Comparison of ENCODE assay signal across 1 cellular context in the genomic region with DNA sequence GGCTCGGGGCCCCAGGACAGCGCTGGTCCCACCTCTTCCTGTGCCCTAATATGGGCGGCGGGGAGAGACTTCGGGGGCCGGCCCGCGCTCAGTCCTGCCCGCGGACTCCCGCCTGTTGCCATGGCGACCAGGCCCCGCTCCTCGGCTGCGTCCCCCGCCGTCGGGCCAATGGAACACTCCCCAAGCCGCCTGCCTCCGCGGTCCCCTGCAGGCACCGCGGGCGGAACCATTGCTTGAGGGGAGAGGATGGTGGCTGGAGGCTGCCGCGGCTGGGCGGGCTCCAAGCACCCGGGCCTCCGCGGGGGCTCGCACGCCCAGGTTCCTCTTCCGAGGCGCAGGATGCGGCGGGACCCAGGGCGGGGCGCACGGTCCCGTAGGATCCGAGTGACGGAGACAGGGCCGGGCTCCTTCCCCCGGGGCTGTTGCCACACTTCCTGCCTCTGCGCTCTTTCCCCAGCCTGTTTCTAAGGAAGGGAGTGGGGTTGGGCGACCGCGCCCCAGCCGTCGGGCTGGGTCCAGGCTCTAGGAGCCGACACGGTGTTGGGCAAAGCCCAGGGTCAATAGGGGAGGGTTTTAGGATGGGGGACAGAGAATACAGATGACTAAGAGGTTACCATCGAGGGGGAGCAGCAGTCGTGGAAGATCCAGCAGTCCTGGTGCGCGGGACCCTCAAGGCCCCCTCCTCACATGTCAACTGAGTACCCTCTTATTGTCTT.
TF ChIP-seq lines count a peak whose summit lies in the region.

No MANE protein-coding gene starts in this region.

TF ChIP-seq in HEK293, 187 proteins besides CTCF, POLR2A, EP300 and RAD21 (continued from another document and continues in another):
- TF ChIP-seq, protein P1, sequence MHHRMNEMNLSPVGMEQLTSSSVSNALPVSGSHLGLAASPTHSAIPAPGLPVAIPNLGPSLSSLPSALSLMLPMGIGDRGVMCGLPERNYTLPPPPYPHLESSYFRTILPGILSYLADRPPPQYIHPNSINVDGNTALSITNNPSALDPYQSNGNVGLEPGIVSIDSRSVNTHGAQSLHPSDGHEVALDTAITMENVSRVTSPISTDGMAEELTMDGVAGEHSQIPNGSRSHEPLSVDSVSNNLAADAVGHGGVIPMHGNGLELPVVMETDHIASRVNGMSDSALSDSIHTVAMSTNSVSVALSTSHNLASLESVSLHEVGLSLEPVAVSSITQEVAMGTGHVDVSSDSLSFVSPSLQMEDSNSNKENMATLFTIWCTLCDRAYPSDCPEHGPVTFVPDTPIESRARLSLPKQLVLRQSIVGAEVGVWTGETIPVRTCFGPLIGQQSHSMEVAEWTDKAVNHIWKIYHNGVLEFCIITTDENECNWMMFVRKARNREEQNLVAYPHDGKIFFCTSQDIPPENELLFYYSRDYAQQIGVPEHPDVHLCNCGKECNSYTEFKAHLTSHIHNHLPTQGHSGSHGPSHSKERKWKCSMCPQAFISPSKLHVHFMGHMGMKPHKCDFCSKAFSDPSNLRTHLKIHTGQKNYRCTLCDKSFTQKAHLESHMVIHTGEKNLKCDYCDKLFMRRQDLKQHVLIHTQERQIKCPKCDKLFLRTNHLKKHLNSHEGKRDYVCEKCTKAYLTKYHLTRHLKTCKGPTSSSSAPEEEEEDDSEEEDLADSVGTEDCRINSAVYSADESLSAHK (tag by site-specific recombination; IDR thresholded peaks at IDR 0.05), result no peak
- no peak for TF ChIP-seq TRIM28 (IDR thresholded peaks at IDR 0.05; ENCODE audit: borderline replicate concordance, low read length)
- peak; percentile 100 for TF ChIP-seq ZBTB8A (tag by site-specific recombination; IDR thresholded peaks at IDR 0.05)
- peak; percentile 62; the same call in 1 of the 2 replicates for TF ChIP-seq ZNF639 (tag by site-specific recombination; IDR thresholded peaks at IDR 0.05)
- TF ChIP-seq ZNF416 (tag by site-specific recombination; IDR thresholded peaks at IDR 0.05), result no peak
- TF ChIP-seq ZNF19 (tag by site-specific recombination; IDR thresholded peaks at IDR 0.05; ENCODE audit: low read depth), result no peak
- no peak for TF ChIP-seq ZNF221 (tag by site-specific recombination; IDR thresholded peaks at IDR 0.05; ENCODE audit: borderline replicate concordance)
- peak; percentile 81 for TF ChIP-seq ZNF600 (tag by site-specific recombination; IDR thresholded peaks at IDR 0.05)
- TF ChIP-seq ZNF2 (tag by site-specific recombination; IDR thresholded peaks at IDR 0.05), result peak; percentile 89
- no peak for TF ChIP-seq ZNF37A (tag by site-specific recombination; IDR thresholded peaks at IDR 0.05)
- TF ChIP-seq, protein P2, sequence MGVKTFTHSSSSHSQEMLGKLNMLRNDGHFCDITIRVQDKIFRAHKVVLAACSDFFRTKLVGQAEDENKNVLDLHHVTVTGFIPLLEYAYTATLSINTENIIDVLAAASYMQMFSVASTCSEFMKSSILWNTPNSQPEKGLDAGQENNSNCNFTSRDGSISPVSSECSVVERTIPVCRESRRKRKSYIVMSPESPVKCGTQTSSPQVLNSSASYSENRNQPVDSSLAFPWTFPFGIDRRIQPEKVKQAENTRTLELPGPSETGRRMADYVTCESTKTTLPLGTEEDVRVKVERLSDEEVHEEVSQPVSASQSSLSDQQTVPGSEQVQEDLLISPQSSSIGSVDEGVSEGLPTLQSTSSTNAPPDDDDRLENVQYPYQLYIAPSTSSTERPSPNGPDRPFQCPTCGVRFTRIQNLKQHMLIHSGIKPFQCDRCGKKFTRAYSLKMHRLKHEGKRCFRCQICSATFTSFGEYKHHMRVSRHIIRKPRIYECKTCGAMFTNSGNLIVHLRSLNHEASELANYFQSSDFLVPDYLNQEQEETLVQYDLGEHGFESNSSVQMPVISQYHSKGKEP (tag by site-specific recombination; IDR thresholded peaks at IDR 0.05), result no peak; the same call in 1 of the 2 replicates
- TF ChIP-seq ZNF521 (tag by site-specific recombination; IDR thresholded peaks at IDR 0.05), result no peak
- no peak for TF ChIP-seq ZNF121 (tag by site-specific recombination; IDR thresholded peaks at IDR 0.05)
- TF ChIP-seq GLI4 (tag by site-specific recombination; IDR thresholded peaks at IDR 0.05), result no peak
- TF ChIP-seq ZNF670 (tag by site-specific recombination; IDR thresholded peaks at IDR 0.05; ENCODE audit: low read depth), result no peak
- peak; percentile 90 for TF ChIP-seq ZNF629 (tag by site-specific recombination; IDR thresholded peaks at IDR 0.05)
- peak; percentile 67; the same call in 1 of the 2 replicates for TF ChIP-seq ZNF394 (tag by site-specific recombination; IDR thresholded peaks at IDR 0.05; ENCODE audit: borderline replicate concordance)
- TF ChIP-seq KLF7 (tag by site-specific recombination; IDR thresholded peaks at IDR 0.05; ENCODE audit: borderline replicate concordance), result peak; percentile 91; the same call in 1 of the 2 replicates
- TF ChIP-seq KLF9 (tag by site-specific recombination; IDR thresholded peaks at IDR 0.05; ENCODE audit: low read depth), result peak; percentile 64
- TF ChIP-seq PRDM10 (tag by site-specific recombination; IDR thresholded peaks at IDR 0.05), result peak; percentile 100
- peak; percentile 67 for TF ChIP-seq ZNF501 (tag by site-specific recombination; IDR thresholded peaks at IDR 0.05)
- TF ChIP-seq, protein P3, sequence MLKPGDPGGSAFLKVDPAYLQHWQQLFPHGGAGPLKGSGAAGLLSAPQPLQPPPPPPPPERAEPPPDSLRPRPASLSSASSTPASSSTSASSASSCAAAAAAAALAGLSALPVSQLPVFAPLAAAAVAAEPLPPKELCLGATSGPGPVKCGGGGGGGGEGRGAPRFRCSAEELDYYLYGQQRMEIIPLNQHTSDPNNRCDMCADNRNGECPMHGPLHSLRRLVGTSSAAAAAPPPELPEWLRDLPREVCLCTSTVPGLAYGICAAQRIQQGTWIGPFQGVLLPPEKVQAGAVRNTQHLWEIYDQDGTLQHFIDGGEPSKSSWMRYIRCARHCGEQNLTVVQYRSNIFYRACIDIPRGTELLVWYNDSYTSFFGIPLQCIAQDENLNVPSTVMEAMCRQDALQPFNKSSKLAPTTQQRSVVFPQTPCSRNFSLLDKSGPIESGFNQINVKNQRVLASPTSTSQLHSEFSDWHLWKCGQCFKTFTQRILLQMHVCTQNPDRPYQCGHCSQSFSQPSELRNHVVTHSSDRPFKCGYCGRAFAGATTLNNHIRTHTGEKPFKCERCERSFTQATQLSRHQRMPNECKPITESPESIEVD (tag by site-specific recombination; IDR thresholded peaks at IDR 0.05), result no peak
- TF ChIP-seq, protein P4, sequence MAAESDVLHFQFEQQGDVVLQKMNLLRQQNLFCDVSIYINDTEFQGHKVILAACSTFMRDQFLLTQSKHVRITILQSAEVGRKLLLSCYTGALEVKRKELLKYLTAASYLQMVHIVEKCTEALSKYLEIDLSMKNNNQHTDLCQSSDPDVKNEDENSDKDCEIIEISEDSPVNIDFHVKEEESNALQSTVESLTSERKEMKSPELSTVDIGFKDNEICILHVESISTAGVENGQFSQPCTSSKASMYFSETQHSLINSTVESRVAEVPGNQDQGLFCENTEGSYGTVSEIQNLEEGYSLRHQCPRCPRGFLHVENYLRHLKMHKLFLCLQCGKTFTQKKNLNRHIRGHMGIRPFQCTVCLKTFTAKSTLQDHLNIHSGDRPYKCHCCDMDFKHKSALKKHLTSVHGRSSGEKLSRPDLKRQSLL (tag by site-specific recombination; IDR thresholded peaks at IDR 0.05), result no peak
- 0 out of 2 replicates have a peak, but pooled peaks have one; percentile 28 for TF ChIP-seq ZFP37 (tag by site-specific recombination; IDR thresholded peaks at IDR 0.05)
- peak; percentile 43; the same call in 1 of the 2 replicates for TF ChIP-seq ZFP69B (tag by site-specific recombination; IDR thresholded peaks at IDR 0.05)
- TF ChIP-seq ZNF398 (tag by site-specific recombination; IDR thresholded peaks at IDR 0.05), result peak; percentile 72
- TF ChIP-seq ZBTB7A (tag by site-specific recombination; IDR thresholded peaks at IDR 0.05; ENCODE audit: low read depth), result peak; percentile 86
- peak; percentile 93 for TF ChIP-seq SP7 (tag by site-specific recombination; IDR thresholded peaks at IDR 0.05)
- TF ChIP-seq ZBTB48 (tag by site-specific recombination; IDR thresholded peaks at IDR 0.05), result peak; percentile 41; the same call in 1 of the 2 replicates
- TF ChIP-seq, protein P5, sequence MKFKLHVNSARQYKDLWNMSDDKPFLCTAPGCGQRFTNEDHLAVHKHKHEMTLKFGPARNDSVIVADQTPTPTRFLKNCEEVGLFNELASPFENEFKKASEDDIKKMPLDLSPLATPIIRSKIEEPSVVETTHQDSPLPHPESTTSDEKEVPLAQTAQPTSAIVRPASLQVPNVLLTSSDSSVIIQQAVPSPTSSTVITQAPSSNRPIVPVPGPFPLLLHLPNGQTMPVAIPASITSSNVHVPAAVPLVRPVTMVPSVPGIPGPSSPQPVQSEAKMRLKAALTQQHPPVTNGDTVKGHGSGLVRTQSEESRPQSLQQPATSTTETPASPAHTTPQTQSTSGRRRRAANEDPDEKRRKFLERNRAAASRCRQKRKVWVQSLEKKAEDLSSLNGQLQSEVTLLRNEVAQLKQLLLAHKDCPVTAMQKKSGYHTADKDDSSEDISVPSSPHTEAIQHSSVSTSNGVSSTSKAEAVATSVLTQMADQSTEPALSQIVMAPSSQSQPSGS (tag by site-specific recombination; IDR thresholded peaks at IDR 0.05; ENCODE audit: low read depth), result no peak
- TF ChIP-seq ZNF777 (tag by site-specific recombination; IDR thresholded peaks at IDR 0.05; ENCODE audit: borderline replicate concordance), result peak; percentile 97
- no peak for TF ChIP-seq ZNF664 (tag by site-specific recombination; IDR thresholded peaks at IDR 0.05)
- peak; percentile 79 for TF ChIP-seq ZNF324 (tag by site-specific recombination; IDR thresholded peaks at IDR 0.05)
- TF ChIP-seq ZNF280C (tag by site-specific recombination; IDR thresholded peaks at IDR 0.05), result no peak
